In the genomic region with DNA sequence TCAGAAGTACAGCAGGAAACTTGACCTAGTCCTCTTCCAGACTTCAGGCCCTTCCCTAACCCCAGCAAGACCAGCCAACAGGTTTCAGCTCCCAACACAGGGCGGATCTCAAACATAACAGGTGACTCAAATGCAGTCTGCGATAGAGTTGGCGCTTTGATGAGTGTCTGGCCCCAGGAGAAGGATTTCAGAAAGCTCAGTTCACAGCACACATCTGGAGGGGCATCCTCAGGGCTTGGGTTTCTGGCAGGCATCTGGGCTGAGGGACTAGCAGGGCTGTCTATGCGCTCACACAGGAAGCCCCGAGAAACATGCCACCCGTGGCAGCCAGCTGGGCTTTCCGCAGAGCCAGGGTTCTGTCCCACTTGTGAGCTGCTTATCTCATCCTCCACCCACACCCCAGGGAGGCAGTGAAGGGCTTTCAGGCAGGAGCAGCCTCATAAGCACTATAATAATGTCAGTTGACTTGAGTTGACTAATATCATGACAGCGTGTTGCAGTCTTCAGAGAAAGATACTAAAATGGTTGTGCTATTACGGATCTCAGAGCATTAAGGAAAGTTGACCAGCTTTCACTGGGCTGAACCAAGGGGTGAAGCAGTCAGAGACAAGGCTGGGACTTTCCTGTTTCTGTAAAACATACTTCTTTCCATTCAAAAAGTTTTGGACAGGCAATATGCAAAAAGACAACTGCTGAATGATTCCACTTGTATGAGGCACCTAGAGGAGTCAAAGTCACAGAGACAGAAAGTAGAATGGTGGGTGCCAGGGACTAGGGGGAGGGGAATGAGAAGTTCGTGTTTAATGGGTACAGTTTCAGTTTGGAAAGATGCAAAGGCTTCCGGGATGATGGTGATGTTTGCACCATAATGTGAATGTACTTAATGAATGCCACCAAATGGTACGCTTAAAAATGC, we compare ENCODE assay signal across 8 cellular contexts.
A peak's percentile ranks its signal among the peaks of the same experiment; 100 is the strongest.
DNase-seq lines count a peak whose midpoint lies in the region; ATAC-seq and TF ChIP-seq lines count a peak whose summit lies in the region.

No MANE protein-coding gene starts in this region.

- CTCF ChIA-PET in activated CD8-positive, alpha-beta T cell treated with anti-CD3 and anti-CD28 coated beads for 36 hours (lab: Charles Lee): interaction anchor here (0.7 to 1.6 kb wide), 9 partner anchors 10 to 242 kb away, joined by 3 to 6 read pairs (median 3); no protein-coding TSS in a partner anchor

- peak; percentile 19 for DNase-seq in NK-92 treated with Interleukin-12 subunit alpha and Interleukin-12 subunit beta, amount 100 ng/mL, for 24 hours (lab: John Stamatoyannopoulos, UW)
- DNase-seq in NK-92 (lab: John Stamatoyannopoulos, UW; ENCODE audit: unreplicated experiment) (no peak), heart right ventricle (peak; percentile 34 to 66), NOMO-1 treated with DMSO at 0.1 percent for 48 hours (lab: John Stamatoyannopoulos, UW; ENCODE audit: unreplicated experiment) (no peak), SJCRH30 (no peak)
- peak; percentile 96 for DNase-seq in activated CD8-positive, alpha-beta T cell treated with anti-CD3 and anti-CD28 coated beads for 36 hours
- peak; percentile 51 to 66 for DNase-seq in stimulated activated CD8-positive, alpha-beta memory T cell treated with anti-CD3 and anti-CD28 coated beads, Interleukin-7, amount 100 ng/mL, for 4 hours (ENCODE audit: low read depth in 2 of 2)

- 67 to 68% methylated on average over 12 of the region's 12 CpGs for WGBS in heart right ventricle, 2 donors

- H3K36me3 ChIP-seq in heart right ventricle: no peaks in the 10 kb centered on the region
- no peaks in the 10 kb centered on the region for H3K36me3 ChIP-seq in SJCRH30

- H3K27me3 ChIP-seq in heart right ventricle (no peaks in the 10 kb centered on the region), SJCRH30 (no peaks in the 10 kb centered on the region)

- no peak for TF ChIP-seq CTCF in activated CD8-positive, alpha-beta T cell treated with anti-CD3 and anti-CD28 coated beads for 36 hours (IDR thresholded peaks at IDR 0.05)
- no peak for TF ChIP-seq CTCF in heart right ventricle (IDR thresholded peaks at IDR 0.05)

- H3K27me3 Mint-ChIP-seq in activated CD8-positive, alpha-beta T cell treated with anti-CD3 and anti-CD28 coated beads for 36 hours: no peaks in the 10 kb centered on the region

- H3K9me3 Mint-ChIP-seq in activated CD8-positive, alpha-beta T cell treated with anti-CD3 and anti-CD28 coated beads for 36 hours: peaks cover 4% of the 10 kb centered on the region

- H3K4me1 ChIP-seq in heart right ventricle: peaks cover 7 to 79% (median 31%) of the 10 kb centered on the region in 9 donors
- peaks cover 3% of the 10 kb centered on the region; the same call in 1 of the 2 replicates for H3K4me1 ChIP-seq in SJCRH30

- H3K4me3 ChIP-seq in heart right ventricle (no peak overlapping the region), SJCRH30 (no peak overlapping the region)

- POLR2A ChIA-PET in activated CD8-positive, alpha-beta T cell treated with anti-CD3 and anti-CD28 coated beads for 36 hours (lab: Charles Lee): interaction anchor here (0.6 to 2.8 kb wide), 16 partner anchors 10 to 232 kb away, joined by 3 to 18 read pairs (median 5); a partner anchor contains a TSS

- ATAC-seq in HG03196 (IDR thresholded peaks at IDR 0.05; ENCODE audit: unreplicated experiment) (peak; percentile 68), heart right ventricle (peak; percentile 22 to 82 (median 64))
- ATAC-seq in activated CD8-positive, alpha-beta T cell treated with anti-CD3 and anti-CD28 coated beads for 36 hours: peak; percentile 85

- peak overlapping the region in 8 of 10 donors; percentile 20 to 85 (median 54) for H3K27ac ChIP-seq in heart right ventricle
- H3K27ac ChIP-seq in SJCRH30: no peak overlapping the region

- peaks cover 82% of the 10 kb centered on the region for H3K4me1 Mint-ChIP-seq in activated CD8-positive, alpha-beta T cell treated with anti-CD3 and anti-CD28 coated beads for 36 hours (ENCODE audit: low read depth)

- peak overlapping the region; percentile 94 for H3K27ac Mint-ChIP-seq in activated CD8-positive, alpha-beta T cell treated with anti-CD3 and anti-CD28 coated beads for 36 hours

- intact Hi-C loops in activated CD8-positive, alpha-beta T cell treated with anti-CD3 and anti-CD28 coated beads for 36 hours (cut with micrococcal nuclease): loop anchor here (1.0 to 10.0 kb wide), 5 partner anchors 71 to 348 kb away; no protein-coding TSS in a partner anchor
- intact Hi-C loops in heart right ventricle (cut with DNase I): loop anchor here in 2 of 10 donors (10.0 kb wide), 2 partner anchors 108 to 118 kb away; no protein-coding TSS in a partner anchor

- H3K9me3 ChIP-seq in heart right ventricle (no peaks in the 10 kb centered on the region), SJCRH30 (replicated peaks) (peaks cover 3% of the 10 kb centered on the region; the same call in 1 of the 2 replicates)

- peak overlapping the region; percentile 57 for H3K4me3 Mint-ChIP-seq in activated CD8-positive, alpha-beta T cell treated with anti-CD3 and anti-CD28 coated beads for 36 hours

- H3K36me3 Mint-ChIP-seq in activated CD8-positive, alpha-beta T cell treated with anti-CD3 and anti-CD28 coated beads for 36 hours (ENCODE audit: low read depth): no peaks in the 10 kb centered on the region

Comparison
In these comparisons a context has a peak if more than half of its experiments do, and no peak if none do; other contexts are left out.
1. DNase-seq: peak in NK-92 treated with Interleukin-12 subunit alpha and Interleukin-12 subunit beta, amount 100 ng/mL, for 24 hours (single experiment), activated CD8-positive, alpha-beta T cell treated with anti-CD3 and anti-CD28 coated beads for 36 hours (single experiment), heart right ventricle (2 of 2) and stimulated activated CD8-positive, alpha-beta memory T cell treated with anti-CD3 and anti-CD28 coated beads, Interleukin-7, amount 100 ng/mL, for 4 hours (2 of 2); none in NK-92 (single experiment), NOMO-1 treated with DMSO at 0.1 percent for 48 hours (single experiment) and SJCRH30 (0 of 2).
2. Peak in every context shown above with its lines, with median percentiles within 50 percentile points of each other: ATAC-seq.